8 cellular contexts compared by ENCODE assay signal in the genomic region with DNA sequence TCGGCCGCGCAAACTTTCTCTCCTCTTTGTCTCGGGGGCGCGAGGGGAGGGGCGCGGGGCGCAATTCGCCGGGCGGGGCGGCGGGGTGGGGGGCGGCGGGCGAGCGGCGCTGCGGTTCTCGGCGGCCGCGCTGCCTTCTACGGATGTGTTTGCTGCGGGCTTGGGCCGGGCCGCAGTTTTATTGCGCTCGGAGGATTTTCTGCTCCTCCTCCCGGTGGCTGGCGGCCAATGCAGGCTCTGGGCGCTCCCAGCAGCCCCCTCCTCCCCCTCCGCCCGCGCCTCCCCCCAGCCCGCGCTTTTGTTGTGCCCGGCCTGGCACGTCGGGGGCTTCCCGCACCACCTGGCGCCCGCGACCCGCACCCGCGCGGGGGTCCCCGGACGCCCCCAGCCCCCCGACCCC.
DNase-seq lines count a peak whose midpoint lies in the region; ATAC-seq and TF ChIP-seq lines count a peak whose summit lies in the region.

A gene with protein sequence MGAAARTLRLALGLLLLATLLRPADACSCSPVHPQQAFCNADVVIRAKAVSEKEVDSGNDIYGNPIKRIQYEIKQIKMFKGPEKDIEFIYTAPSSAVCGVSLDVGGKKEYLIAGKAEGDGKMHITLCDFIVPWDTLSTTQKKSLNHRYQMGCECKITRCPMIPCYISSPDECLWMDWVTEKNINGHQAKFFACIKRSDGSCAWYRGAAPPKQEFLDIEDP (minus strand): TSS at position 154 of the 400 bp plus-strand sequence. CDS start 299 bp downstream, outside the sequence.

- peak within 1 kb of the TSS; percentile 79 for H3K4me3 ChIP-seq in choroid plexus epithelial cell (ENCODE audit: low read depth, low read length)

- DNase-seq in GM19240 (ENCODE audit: insufficient read length, low spot score) (peak; percentile 37), NCI-H226 (peak; percentile 71), choroid plexus epithelial cell (ENCODE audit: low read depth) (peak; percentile 90), kidney tubule cell (ENCODE audit: low spot score) (peak; percentile 77)
- DNase-seq in activated CD4-positive, alpha-beta T cell treated with anti-CD3 and anti-CD28 coated beads for 4 hours, result peak; percentile 63 to 66
- DNase-seq in stimulated activated CD4-positive, alpha-beta T cell treated with anti-CD3 and anti-CD28 coated beads, Interleukin-15, amount 100 ng/mL, for 24 hours, result peak; percentile 74

- ATAC-seq in HG03280 (IDR thresholded peaks at IDR 0.05; ENCODE audit: unreplicated experiment) (no peak), GM18907 (IDR thresholded peaks at IDR 0.05; ENCODE audit: unreplicated experiment) (no peak)

- peak; percentile 34 for TF ChIP-seq CTCF in choroid plexus epithelial cell (conservative IDR thresholded peaks at IDR 0.05; ENCODE audit: low read depth, low read length)

Comparison
In these comparisons a context has a peak if more than half of its experiments do, and no peak if none do; other contexts are left out.
1. DNase-seq: peak in every context shown above with its lines; median percentile 90 in choroid plexus epithelial cell; 77 in kidney tubule cell; 74 in stimulated activated CD4-positive, alpha-beta T cell treated with anti-CD3 and anti-CD28 coated beads, Interleukin-15, amount 100 ng/mL, for 24 hours; 71 in NCI-H226; 64 in activated CD4-positive, alpha-beta T cell treated with anti-CD3 and anti-CD28 coated beads for 4 hours; 37 in GM19240.